Comparison of ENCODE assay signal across 1 cellular context in genomic region chrX:36867143-36867542, GRCh38.
TF ChIP-seq lines count a peak whose summit lies in the region.

No MANE protein-coding gene starts in this region.

TF ChIP-seq in GM23338, 12 proteins besides CTCF, POLR2A, EP300 and RAD21 (continued from another document):
- no peak for TF ChIP-seq ZNF462 (CRISPR knock-in tag; IDR thresholded peaks at IDR 0.05)
